Comparison of ENCODE assay signal across 1 cellular context in genomic region chrX:18983711-18984380, GRCh38.
TF ChIP-seq lines count a peak whose summit lies in the region.

PHKA2 (minus strand) TSS chrX:18984114; CDS start chrX:18983932, 182 bp downstream.

TF ChIP-seq in HEK293, 187 proteins besides CTCF, POLR2A, EP300 and RAD21 (continued from another document):
- TF ChIP-seq REST (tag by site-specific recombination; IDR thresholded peaks at IDR 0.05) = 0 out of 2 replicates have a peak, but pooled peaks have one; percentile 14
